ENCODE assay signal across 14 cellular contexts in the genomic region with DNA sequence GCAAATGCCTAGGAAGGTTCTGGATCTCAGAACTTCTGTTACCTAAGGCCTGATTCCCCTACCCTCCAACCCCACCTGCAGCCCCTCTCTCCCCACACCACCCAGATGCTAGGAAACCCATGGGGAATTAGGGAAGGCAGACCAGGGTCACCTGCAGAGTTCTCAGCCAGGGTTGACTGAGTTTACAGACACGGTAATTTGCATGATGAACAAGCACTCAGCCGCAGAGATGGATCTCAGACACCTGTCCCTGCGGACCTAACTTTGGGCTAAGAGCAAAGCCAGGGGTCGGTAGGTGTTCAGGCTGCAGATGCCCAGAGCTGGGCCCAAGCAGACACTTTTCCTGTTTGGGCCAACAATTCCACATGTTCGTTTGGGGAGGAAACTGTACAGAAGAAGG. TPM values are rescaled to one million over a fixed set of nuclear protein-coding genes. Genes with fewer than 3 reads are reported as not detected.
A peak's percentile ranks its signal among the peaks of the same experiment; 100 is the strongest.
DNase-seq lines count a peak whose midpoint lies in the region; ATAC-seq, FAIRE-seq and TF ChIP-seq lines count a peak whose summit lies in the region.
"Had no signal": no experiment of that assay in that cellular context is flagged by ENCODE, and none has a peak within 500 bp of the region (broad histone marks: within the 10 kb centered on the region; RNA-seq: fewer than 3 reads in every experiment).

No MANE protein-coding gene starts in this region.

- no peak overlapping the region for H3K27ac ChIP-seq in CD4-positive, alpha-beta T cell (ENCODE audit: low read depth, low read length)
- H3K27ac ChIP-seq in foreskin keratinocyte, result no peak overlapping the region
- H3K27ac ChIP-seq: C4-2B had no signal

- TF ChIP-seq POLR2A in GM12891 (IDR thresholded peaks at IDR 0.05; ENCODE audit: low read depth, low read length), result no peak

- CTCF ChIA-PET in CD4-positive, alpha-beta T cell (lab: Charles Lee), result no interaction called here
- CTCF ChIA-PET in T-cell (lab: Charles Lee), result interaction anchor here in 1 of 2 donors (2.2 kb wide), 1 partner anchor 11 kb away, joined by 8 read pairs; no protein-coding TSS in a partner anchor

- H3K27me3 ChIP-seq in CD4-positive, alpha-beta T cell (ENCODE audit: control insufficient read depth, insufficient read depth, low read length), result no peaks in the 10 kb centered on the region
- peaks cover 25% of the 10 kb centered on the region for H3K27me3 ChIP-seq in foreskin keratinocyte

- peaks cover 12% of the 10 kb centered on the region for H3K36me3 Mint-ChIP-seq in CD4-positive, alpha-beta T cell (ENCODE audit: low read depth)
- H3K36me3 Mint-ChIP-seq in T-cell, result peaks cover 5% of the 10 kb centered on the region
- peaks cover 11% of the 10 kb centered on the region for H3K36me3 Mint-ChIP-seq in memory B cell

- H3K27ac Mint-ChIP-seq in CD4-positive, alpha-beta T cell, result peak overlapping the region; percentile 73
- H3K27ac Mint-ChIP-seq in T-cell (peak overlapping the region; percentile 92 to 93), memory B cell (peak overlapping the region; percentile 75)

- POLR2A ChIA-PET in CD4-positive, alpha-beta T cell (lab: Charles Lee), result interaction anchor here (1.2 to 3.6 kb wide), 2 partner anchors 11 to 21 kb away, joined by 5 to 21 read pairs; no protein-coding TSS in a partner anchor
- POLR2A ChIA-PET in T-cell (lab: Charles Lee), result no interaction called here

- no peak for TF ChIP-seq CTCF in CD4-positive, alpha-beta T cell (IDR thresholded peaks at IDR 0.05)
- TF ChIP-seq CTCF in foreskin keratinocyte (conservative IDR thresholded peaks at IDR 0.05), result no peak

- no peak for DNase-seq in CD4-positive, alpha-beta T cell
- no peak for DNase-seq in GM12891 (ENCODE audit: insufficient read length, low spot score)
- no peak for DNase-seq in T-cell
- DNase-seq in memory B cell (ENCODE audit: low spot score in 2 of 2), result no peak
- no peak for DNase-seq in activated gamma-delta T cell treated with Interleukin-2 at 50 U/mL for 16 hours
- DNase-seq in effector CD8-positive, alpha-beta T cell (lab: John Stamatoyannopoulos, UW), result no peak
- no peak for DNase-seq in foreskin keratinocyte
- DNase-seq in stimulated activated CD4-positive, alpha-beta T cell treated with anti-CD3 and anti-CD28 coated beads, Interleukin-2, amount 100 ng/mL, for 48 hours, result no peak
- DNase-seq: activated CD4-positive, alpha-beta T cell treated with anti-CD3 and anti-CD28 coated beads, Interleukin-2, amount 50 U/mL, for 4 hours; cortex of kidney; NCI-H1930; substantia nigra had no signal

- peaks cover 91% of the 10 kb centered on the region for H3K4me1 Mint-ChIP-seq in CD4-positive, alpha-beta T cell (ENCODE audit: low read depth)
- H3K4me1 Mint-ChIP-seq in T-cell (peaks cover 90 to 96% (median 92%) of the 10 kb centered on the region in 3 donors), memory B cell (peaks cover 78% of the 10 kb centered on the region)

- H3K9me3 Mint-ChIP-seq in CD4-positive, alpha-beta T cell, result no peaks in the 10 kb centered on the region
- H3K9me3 Mint-ChIP-seq in T-cell, result no peaks in the 10 kb centered on the region
- H3K9me3 Mint-ChIP-seq in memory B cell, result no peaks in the 10 kb centered on the region

- intact Hi-C loops in CD4-positive, alpha-beta T cell (cut with DNase I, micrococcal nuclease), result no loop called here

- no peaks in the 10 kb centered on the region for H3K27me3 Mint-ChIP-seq in CD4-positive, alpha-beta T cell
- H3K27me3 Mint-ChIP-seq in T-cell (no peaks in the 10 kb centered on the region), memory B cell (no peaks in the 10 kb centered on the region)

- ATAC-seq in CD4-positive, alpha-beta T cell (ENCODE audit: poor library complexity), result no peak
- ATAC-seq in T-cell (replicated peaks in 1 of 4) (no peak), memory B cell (ENCODE audit: low read depth) (peak; percentile 47), foreskin keratinocyte (no peak)
- ATAC-seq: K562 had no signal

- H3K4me1 ChIP-seq in foreskin keratinocyte, result no peaks in the 10 kb centered on the region

- H3K9me3 ChIP-seq in CD4-positive, alpha-beta T cell (ENCODE audit: control insufficient read depth, low read length), result no peaks in the 10 kb centered on the region

- peak overlapping the region; percentile 49 for H3K4me3 Mint-ChIP-seq in CD4-positive, alpha-beta T cell
- H3K4me3 Mint-ChIP-seq in T-cell (peak overlapping the region; percentile 40 to 92 (median 59)), memory B cell (peak overlapping the region; percentile 85)

- FAIRE-seq in GM12891 (lab: Jason Lieb, UNC), result peak; percentile 89
- FAIRE-seq: K562 had no signal

TF ChIP-seq in GM12891, 5 proteins besides CTCF, POLR2A, EP300 and RAD21:
- TF ChIP-seq POLR2AphosphoS5 (IDR thresholded peaks at IDR 0.05; ENCODE audit: low read depth, low read length), result no peak
- TF ChIP-seq POU2F2 (IDR thresholded peaks at IDR 0.05; ENCODE audit: low read depth, low read length), result peak; percentile 90; the same call in 1 of the 2 replicates
- peak; percentile 52 for TF ChIP-seq PAX5 (IDR thresholded peaks at IDR 0.05; ENCODE audit: insufficient read depth, low read length, severe bottlenecking)
- TF ChIP-seq SPI1 (IDR thresholded peaks at IDR 0.05; ENCODE audit: low read depth, low read length), result no peak

RNA-seq across cellular contexts. Expression of a gene that starts 2.9 kb away (rescaled TPM):
- 1 to 10 TPM; 5.6 to 5.8 TPM for total RNA-seq in CD4-positive, alpha-beta T cell
- polyA plus RNA-seq in GM12891 (2012; ENCODE audit: low read depth, missing spikeins), result 34.6 TPM
- total RNA-seq in T-cell (10 to 100 TPM; 10.4 to 21.7 (median 18.3) TPM), foreskin keratinocyte (not detected in 2 replicates)
- not detected in 2 replicates for polyA plus RNA-seq in foreskin keratinocyte
- total RNA-seq: K562 had no signal
- polyA plus RNA-seq: K562 had no signal

RNA-seq across cellular contexts. Expression of a gene that starts 3.0 kb away (rescaled TPM):
- 1 to 10 TPM; 2.3 to 2.4 TPM for total RNA-seq in CD4-positive, alpha-beta T cell
- polyA plus RNA-seq in GM12891 (2012; ENCODE audit: low read depth, missing spikeins), result 36.5 TPM
- 1 to 10 TPM; 4.5 to 6.3 (median 5.0) TPM for total RNA-seq in T-cell
- not detected in 2 replicates for total RNA-seq in foreskin keratinocyte
- polyA plus RNA-seq in foreskin keratinocyte, result not detected in 2 replicates
- total RNA-seq: K562 had no signal
- polyA plus RNA-seq: K562 had no signal

RNA-seq across cellular contexts. Expression of a gene that starts 17.2 kb away (rescaled TPM):
- not detected for total RNA-seq in CD4-positive, alpha-beta T cell
- 1.0 TPM for polyA plus RNA-seq in GM12891 (2012; ENCODE audit: low read depth, missing spikeins)
- total RNA-seq in T-cell (under 1 TPM in 1 of 5 donors, not detected in 4; 0.13 TPM), foreskin keratinocyte (0.11 and 0.31 TPM in 2 replicates)
- polyA plus RNA-seq in foreskin keratinocyte, result 0.17 and 0.20 TPM in 2 replicates
